Comparison of ENCODE assay signal across 16 cellular contexts in genomic region chr10:50620899-50621298, GRCh38. TPM values are rescaled to one million over a fixed set of nuclear protein-coding genes. Genes with fewer than 3 reads are reported as not detected.
A peak's percentile ranks its signal among the peaks of the same experiment; 100 is the strongest.
DNase-seq lines count a peak whose midpoint lies in the region; ATAC-seq and TF ChIP-seq lines count a peak whose summit lies in the region.
"Had no signal": no experiment of that assay in that cellular context is flagged by ENCODE, and none has a peak within 500 bp of the region (broad histone marks: within the 10 kb centered on the region; RNA-seq: fewer than 3 reads in every experiment).

No MANE protein-coding gene starts in this region.

- H3K4me3 ChIP-seq in esophagus squamous epithelium (no peak overlapping the region), smooth muscle cell (peak overlapping the region; percentile 89)

- peaks cover 27% of the 10 kb centered on the region for H4K20me1 ChIP-seq in smooth muscle cell (ENCODE audit: low read depth)

- H3K9ac ChIP-seq in smooth muscle cell (ENCODE audit: low read depth) = no peak overlapping the region

- peak overlapping the region; percentile 37 for H3K4me3 Mint-ChIP-seq in activated T-cell treated with anti-CD3 and anti-CD28 coated beads, Interleukin-2, amount 50 U/mL, for 4 hours

- H3K4me1 ChIP-seq in esophagus squamous epithelium = peaks cover 20 to 61% (median 36%) of the 10 kb centered on the region in 3 donors
- H3K4me1 ChIP-seq in smooth muscle cell (ENCODE audit: low read depth) = peaks cover 10% of the 10 kb centered on the region

- H3K27me3 ChIP-seq in esophagus squamous epithelium = no peaks in the 10 kb centered on the region
- no peaks in the 10 kb centered on the region for H3K27me3 ChIP-seq in smooth muscle cell (ENCODE audit: low read depth)
- H3K27me3 ChIP-seq: adrenal gland, right atrium auricular region, uterus had no signal

- H3K27ac ChIP-seq in RWPE1 (0 out of 2 replicates have a peak overlapping the region, but pooled peaks have one; percentile 24), esophagus squamous epithelium (peak overlapping the region in 3 of 4 donors; percentile 9 to 100 (median 100)), smooth muscle cell (ENCODE audit: low read depth) (no peak overlapping the region)

- H3K9me3 Mint-ChIP-seq in activated T-cell treated with anti-CD3 and anti-CD28 coated beads, Interleukin-2, amount 50 U/mL, for 4 hours = no peaks in the 10 kb centered on the region

- no peak for DNase-seq in activated T-cell treated with anti-CD3 and anti-CD28 coated beads, Interleukin-2, amount 50 U/mL, for 4 hours
- DNase-seq in activated T-cell treated with anti-CD3 and anti-CD28 coated beads, Interleukin-2, amount 50 U/mL, for 48 hours = no peak
- no peak for DNase-seq in RWPE1 (ENCODE audit: low spot score)
- DNase-seq in esophagus squamous epithelium (lab: John Stamatoyannopoulos, UW) = no peak
- no peak for DNase-seq in smooth muscle cell (lab: John Stamatoyannopoulos, UW; ENCODE audit: unreplicated experiment)
- no peak for DNase-seq in activated effector memory CD4-positive, alpha-beta T cell treated with anti-CD3 and anti-CD28 coated beads, Interleukin-2, amount 50 U/mL, for 16 hours
- DNase-seq: adrenal gland; GOT3; head of caudate nucleus; NCI-H1436; NCI-H446 treated with DMSO at 0.1 percent for 48 hours; stimulated activated CD4-positive, alpha-beta T cell treated with anti-CD3 and anti-CD28 coated beads, Interleukin-2, amount 100 ng/mL, for 48 hours; uterus had no signal

- peaks cover 22% of the 10 kb centered on the region for H3K79me2 ChIP-seq in smooth muscle cell (ENCODE audit: low read depth)

- no peaks in the 10 kb centered on the region for H3K27me3 Mint-ChIP-seq in activated T-cell treated with anti-CD3 and anti-CD28 coated beads, Interleukin-2, amount 50 U/mL, for 4 hours (ENCODE audit: low read depth)

- intact Hi-C loops in esophagus squamous epithelium (cut with DNase I) = loop anchor here (5.0 to 10.0 kb wide), 2 partner anchors 59 to 196 kb away; no protein-coding TSS in a partner anchor

- CTCF ChIA-PET in RWPE1 (lab: Yijun Ruan, JAX) = no interaction called here

- no peak overlapping the region for H3K4me2 ChIP-seq in smooth muscle cell

- POLR2A ChIA-PET in RWPE1 (lab: Yijun Ruan, JAX; ENCODE audit: low non-redundant PET) = no interaction called here

- ATAC-seq in activated T-cell treated with anti-CD3 and anti-CD28 coated beads, Interleukin-2, amount 50 U/mL, for 4 hours = no peak
- ATAC-seq in GM18505 (IDR thresholded peaks at IDR 0.05; ENCODE audit: unreplicated experiment) = no peak
- ATAC-seq in GM21526 (IDR thresholded peaks at IDR 0.05; ENCODE audit: low FRiP score, unreplicated experiment) = no peak

- peaks cover 14% of the 10 kb centered on the region for H3F3A ChIP-seq in smooth muscle cell (ENCODE audit: low read depth)

- 47 to 58% methylated on average over 7 of the region's 7 CpGs for WGBS in esophagus squamous epithelium, 2 donors
- 81% methylated on average over 7 of the region's 7 CpGs for WGBS in smooth muscle cell (ENCODE audit: low lambda C conversion rate)

- peaks cover 56% of the 10 kb centered on the region for H3K4me1 Mint-ChIP-seq in activated T-cell treated with anti-CD3 and anti-CD28 coated beads, Interleukin-2, amount 50 U/mL, for 4 hours (ENCODE audit: low read depth)

- TF ChIP-seq CTCF in RWPE1 (conservative IDR thresholded peaks at IDR 0.05; ENCODE audit: low read depth) (no peak), esophagus squamous epithelium (IDR thresholded peaks at IDR 0.05) (no peak), smooth muscle cell (IDR thresholded peaks at IDR 0.05; ENCODE audit: borderline replicate concordance, insufficient read depth, poor library complexity, severe bottlenecking) (no peak)

- H2AFZ ChIP-seq in smooth muscle cell (ENCODE audit: low read depth) = no peak overlapping the region

- H3K9me3 ChIP-seq in esophagus squamous epithelium (no peaks in the 10 kb centered on the region), smooth muscle cell (replicated peaks; ENCODE audit: low read depth) (no peaks in the 10 kb centered on the region)
- H3K9me3 ChIP-seq: adrenal gland, right atrium auricular region, uterus had no signal

- no peak for TF ChIP-seq POLR2A in esophagus squamous epithelium (IDR thresholded peaks at IDR 0.05)
- no peak for TF ChIP-seq POLR2A in GM18505 (IDR thresholded peaks at IDR 0.05; ENCODE audit: borderline replicate concordance, extremely low read depth, insufficient read depth, insufficient read length)

- H3K36me3 Mint-ChIP-seq in activated T-cell treated with anti-CD3 and anti-CD28 coated beads, Interleukin-2, amount 50 U/mL, for 4 hours (ENCODE audit: insufficient read depth) = no peaks in the 10 kb centered on the region

- H3K36me3 ChIP-seq in esophagus squamous epithelium = no peaks in the 10 kb centered on the region
- H3K36me3 ChIP-seq in smooth muscle cell (ENCODE audit: low read depth) = no peaks in the 10 kb centered on the region
- H3K36me3 ChIP-seq: adrenal gland, right atrium auricular region, uterus had no signal

RNA-seq across cellular contexts. Expression of gene SGMS1, which starts 2.9 kb away (rescaled TPM):
- 10 to 100 TPM; 10.6 to 16.5 (median 14.1) TPM for total RNA-seq in activated T-cell treated with anti-CD3 and anti-CD28 coated beads, Interleukin-2, amount 50 U/mL, for 4 hours
- total RNA-seq in esophagus squamous epithelium = 10 to 100 TPM; 39.4 to 64.1 (median 54.9) TPM
- 14.3 and 20.6 TPM in 2 replicates for total RNA-seq in smooth muscle cell
- polyA plus RNA-seq in smooth muscle cell = 3.9 and 4.0 TPM in 2 replicates
